In genomic region chr6:110179406-110180227, GRCh38 we compare ENCODE assay signal across 8 cellular contexts. TPM values are rescaled to one million over a fixed set of nuclear protein-coding genes. Genes with fewer than 3 reads are reported as not detected.
DNase-seq lines count a peak whose midpoint lies in the region; ATAC-seq and TF ChIP-seq lines count a peak whose summit lies in the region.

Gene WASF1, minus strand, starts transcription at chr6:110179670. Its CDS starts 52,069 bp downstream, at chr6:110127601.

- H3K9me3 ChIP-seq in duodenal mucosa (ENCODE audit: control insufficient read depth in 1 of 2, low read length in 2 of 2) (no peaks in the 10 kb centered on the region), right lobe of liver (no peaks in the 10 kb centered on the region)

- peak within 1 kb of the TSS; percentile 85 for H3K4me3 Mint-ChIP-seq in activated CD4-positive, alpha-beta memory T cell treated with anti-CD3 and anti-CD28 coated beads for 36 hours

- H3K27ac ChIP-seq in C4-2B (peak within 1 kb of the TSS; percentile 88), duodenal mucosa (ENCODE audit: low read depth, low read length) (no peak within 1 kb of the TSS), right lobe of liver (peak within 1 kb of the TSS; percentile 66 to 82 (median 76))

- H3K36me3 Mint-ChIP-seq in activated CD4-positive, alpha-beta memory T cell treated with anti-CD3 and anti-CD28 coated beads for 36 hours, result no peaks in the 10 kb centered on the region

- peak; percentile 99 for DNase-seq in NCI-H82 (lab: John Stamatoyannopoulos, UW)
- DNase-seq in activated CD4-positive, alpha-beta memory T cell treated with anti-CD3 and anti-CD28 coated beads for 36 hours, result peak; percentile 94
- peak; percentile 93 to 96 (median 96) for DNase-seq in right lobe of liver
- DNase-seq in stimulated activated CD4-positive, alpha-beta T cell treated with anti-CD3 and anti-CD28 coated beads, Interleukin-4, amount 100 ng/mL, for 24 hours, result peak; percentile 91

- H3K27me3 Mint-ChIP-seq in activated CD4-positive, alpha-beta memory T cell treated with anti-CD3 and anti-CD28 coated beads for 36 hours, result peaks cover 10% of the 10 kb centered on the region

- H3K4me1 ChIP-seq in duodenal mucosa (ENCODE audit: control insufficient read depth in 1 of 2, insufficient read depth in 2 of 2, low read length in 2 of 2) (peaks cover 28 to 33% of the 10 kb centered on the region in 2 donors), right lobe of liver (peaks cover 0 to 39% (median 11%) of the 10 kb centered on the region in 4 donors)

- no peaks in the 10 kb centered on the region for H3K9me3 Mint-ChIP-seq in activated CD4-positive, alpha-beta memory T cell treated with anti-CD3 and anti-CD28 coated beads for 36 hours

- TF ChIP-seq CTCF in C4-2B (conservative IDR thresholded peaks at IDR 0.05) (no peak), right lobe of liver (IDR thresholded peaks at IDR 0.05) (no peak)

- H3K4me1 Mint-ChIP-seq in activated CD4-positive, alpha-beta memory T cell treated with anti-CD3 and anti-CD28 coated beads for 36 hours (ENCODE audit: low read depth), result peaks cover 5% of the 10 kb centered on the region

- POLR2A ChIA-PET in activated CD4-positive, alpha-beta memory T cell treated with anti-CD3 and anti-CD28 coated beads for 36 hours (lab: Charles Lee), result interaction anchor here (0.8 to 1.4 kb wide), 3 partner anchors 19 to 1908 kb away, joined by 3 to 4 read pairs (median 3); partner anchors contain the start of genes FAM229B and TUBE1

- intact Hi-C loops in activated CD4-positive, alpha-beta memory T cell treated with anti-CD3 and anti-CD28 coated beads for 36 hours (cut with micrococcal nuclease), result loop anchor here (1.0 to 5.0 kb wide), 8 partner anchors 55 to 1085 kb away; partner anchors contain the start of genes AK9, CD164, CDK19 and CEP57L1
- intact Hi-C loops in right lobe of liver (cut with DNase I), result loop anchor here in 1 of 2 donors (10.0 kb wide), 1 partner anchor 215 kb away; no protein-coding TSS in a partner anchor

- H3K4me3 ChIP-seq in duodenal mucosa (ENCODE audit: low read depth in 1 of 2, low read length in 2 of 2) (peak within 1 kb of the TSS; percentile 98 to 100), right lobe of liver (peak within 1 kb of the TSS; percentile 75 to 86 (median 78))

- no peaks in the 10 kb centered on the region for H3K36me3 ChIP-seq in duodenal mucosa (ENCODE audit: control insufficient read depth in 1 of 2, insufficient read depth in 2 of 2, low read length in 2 of 2)
- H3K36me3 ChIP-seq in right lobe of liver, result no peaks in the 10 kb centered on the region

- WGBS in right lobe of liver (ENCODE audit: insufficient coverage, low coverage, low lambda C conversion rate, missing lambda C conversion rate), result under 1% methylated on average over 38 of the region's 62 CpGs

- CTCF ChIA-PET in activated CD4-positive, alpha-beta memory T cell treated with anti-CD3 and anti-CD28 coated beads for 36 hours (lab: Charles Lee), result interaction anchor here (0.6 to 2.3 kb wide), 5 partner anchors 12 to 904 kb away, joined by 3 to 9 read pairs (median 3); no protein-coding TSS in a partner anchor

- peak; percentile 85 for ATAC-seq in GM19452 (IDR thresholded peaks at IDR 0.05; ENCODE audit: unreplicated experiment)
- peak; percentile 66 for ATAC-seq in HG03575 (IDR thresholded peaks at IDR 0.05; ENCODE audit: extremely low read depth, insufficient number of reproducible peaks, low FRiP score, unreplicated experiment)
- peak; percentile 95 to 97 (median 96) for ATAC-seq in right lobe of liver

- H3K9ac ChIP-seq in duodenal mucosa (ENCODE audit: low read depth in 1 of 2, low read length in 2 of 2), result peak within 1 kb of the TSS; percentile 86 to 94

- no peaks in the 10 kb centered on the region for H3K27me3 ChIP-seq in duodenal mucosa (ENCODE audit: control insufficient read depth in 1 of 2, insufficient read depth in 2 of 2, low read length in 2 of 2)
- no peaks in the 10 kb centered on the region for H3K27me3 ChIP-seq in right lobe of liver

- H3K27ac Mint-ChIP-seq in activated CD4-positive, alpha-beta memory T cell treated with anti-CD3 and anti-CD28 coated beads for 36 hours, result no peak within 1 kb of the TSS

- peak; percentile 44 for TF ChIP-seq POLR2A in right lobe of liver (IDR thresholded peaks at IDR 0.05)

RNA-seq across cellular contexts. Expression of gene WASF1, which starts in this region (rescaled TPM):
- total RNA-seq in activated CD4-positive, alpha-beta memory T cell treated with anti-CD3 and anti-CD28 coated beads for 36 hours, result 1 to 10 TPM; 1.9 to 2.6 TPM
- total RNA-seq in right lobe of liver, result 1 to 10 TPM; 3.6 to 6.6 (median 4.8) TPM
